Comparison of ENCODE assay signal across 20 cellular contexts in genomic region chr12:131052891-131053290, GRCh38.
DNase-seq lines count a peak whose midpoint lies in the region; ATAC-seq, FAIRE-seq and TF ChIP-seq lines count a peak whose summit lies in the region.
"Had no signal": no experiment of that assay in that cellular context is flagged by ENCODE, and none has a peak within 500 bp of the region (broad histone marks: within the 10 kb centered on the region; RNA-seq: fewer than 3 reads in every experiment).

No MANE protein-coding gene starts in this region.

- intact Hi-C loops in GM12878 (cut with micrococcal nuclease; ENCODE audit: unreplicated experiment), result no loop called here
- intact Hi-C loops in lower lobe of right lung (cut with DNase I), result no loop called here
- intact Hi-C loops in spleen (cut with DNase I; ENCODE audit: low total_unique reads), result no loop called here
- intact Hi-C loops in A673 (cut with micrococcal nuclease; ENCODE audit: unreplicated experiment), result no loop called here

- H3K9me3 ChIP-seq in BLaER1 treated with 17β-estradiol and CSF1 and Interleukin-3, amounts not matched to agents 10 nM and 100 nM (replicated peaks in 1 of 11), result peaks cover 0 to 8% (median 0%) of the 10 kb centered on the region in 11 experiments; a peak in 2 of 22 replicates
- H3K9me3 ChIP-seq in GM12878 (replicated peaks; ENCODE audit: control insufficient read depth, insufficient read depth, low read length) (no peaks in the 10 kb centered on the region), lower lobe of right lung (no peaks in the 10 kb centered on the region), spleen (no peaks in the 10 kb centered on the region), A673 (ENCODE audit: low read depth, low read length, poor library complexity, severe bottlenecking) (no peaks in the 10 kb centered on the region)
- H3K9me3 ChIP-seq: BE2C had no signal

- no peak overlapping the region for H3K4me3 ChIP-seq in BLaER1 treated with 17β-estradiol and CSF1 and Interleukin-3, amounts not matched to agents 10 nM and 100 nM
- no peak overlapping the region for H3K4me3 ChIP-seq in GM12878
- H3K4me3 ChIP-seq in lower lobe of right lung, result no peak overlapping the region
- H3K4me3 ChIP-seq in spleen, result no peak overlapping the region
- H3K4me3 ChIP-seq in A673 (ENCODE audit: low read depth, low read length, poor library complexity, severe bottlenecking), result no peak overlapping the region
- H3K4me3 ChIP-seq: K562 had no signal

- H3K36me3 ChIP-seq in BLaER1 treated with 17β-estradiol and CSF1 and Interleukin-3, amounts not matched to agents 10 nM and 100 nM, result no peaks in the 10 kb centered on the region
- H3K36me3 ChIP-seq in GM12878 (ENCODE audit: control insufficient read depth in 2 of 2, insufficient read depth in 2 of 2, low read length in 1 of 2) (no peaks in the 10 kb centered on the region), lower lobe of right lung (no peaks in the 10 kb centered on the region), spleen (no peaks in the 10 kb centered on the region), A673 (ENCODE audit: insufficient read depth, low read length, poor library complexity, severe bottlenecking) (no peaks in the 10 kb centered on the region)
- H3K36me3 ChIP-seq: BE2C had no signal

- no peak overlapping the region for H3K27ac Mint-ChIP-seq in endothelial cell (ENCODE audit: unreplicated experiment)
- H3K27ac Mint-ChIP-seq: CD14-positive monocyte; CD4-positive, alpha-beta memory T cell; HFFc6 had no signal

- no peak for FAIRE-seq in GM12878 (lab: Jason Lieb, UNC)
- FAIRE-seq: H54, HTR-8/SVneo, K562 had no signal

- peak; percentile 25; the same call in 1 of the 3 replicates for ATAC-seq in GM12878
- ATAC-seq in lower lobe of right lung, result no peak
- ATAC-seq: HCT116, K562 had no signal

- H3K27ac ChIP-seq in BLaER1 treated with 17β-estradiol and CSF1 and Interleukin-3, amounts not matched to agents 10 nM and 100 nM, result peak overlapping the region in 1 of 11 experiments; percentile 12; a peak in 1 of 22 replicates
- H3K27ac ChIP-seq in GM12878 (ENCODE audit: control insufficient read depth, insufficient read depth) (no peak overlapping the region), lower lobe of right lung (no peak overlapping the region), spleen (no peak overlapping the region), A673 (ENCODE audit: low read depth, low read length, poor library complexity, severe bottlenecking) (no peak overlapping the region)

- SMC1A ChIA-PET in GM12878 (lab: Charles Lee; ENCODE audit: uncharacterized antibody, unreplicated experiment), result interaction anchor here (1.6 kb wide), 1 partner anchor 100 kb away, joined by 4 read pairs; no protein-coding TSS in a partner anchor

- no peaks in the 10 kb centered on the region for H3K9me3 Mint-ChIP-seq in endothelial cell (ENCODE audit: unreplicated experiment)
- H3K9me3 Mint-ChIP-seq: CD4-positive, alpha-beta memory T cell had no signal

- TF ChIP-seq POLR2A in GM12878 (IDR thresholded peaks at IDR 0.05; ENCODE audit: low read depth, low read length) (no peak), spleen (IDR thresholded peaks at IDR 0.05) (no peak)

- TF ChIP-seq CTCF in GM12878 (IDR thresholded peaks at IDR 0.05 in 2 of 3, conservative IDR thresholded peaks at IDR 0.05 in 1 of 3; ENCODE audit: control insufficient read depth in 2 of 3, extremely low read depth in 1 of 3, insufficient read depth in 1 of 3, low read depth in 3 of 3, low read length in 3 of 3) (no peak), lower lobe of right lung (IDR thresholded peaks at IDR 0.05) (no peak), spleen (IDR thresholded peaks at IDR 0.05 in 8 of 11, conservative IDR thresholded peaks at IDR 0.05 in 3 of 11) (no peak), endothelial cell (IDR thresholded peaks at IDR 0.05; ENCODE audit: unreplicated experiment) (no peak), A673 (conservative IDR thresholded peaks at IDR 0.05; ENCODE audit: low read depth, low read length) (no peak)

- TF ChIP-seq EP300 in GM12878 (IDR thresholded peaks at IDR 0.05; ENCODE audit: borderline replicate concordance in 1 of 2, control insufficient read depth in 1 of 2, low read depth in 2 of 2, low read length in 2 of 2), result no peak

- H2AFZ ChIP-seq in GM12878 (ENCODE audit: control insufficient read depth, low read depth, low read length), result no peak overlapping the region

- DNase-seq in GM12878 (ENCODE audit: low read depth, low spot score) (no peak), lower lobe of right lung (peak; percentile 12), spleen (peak; percentile 47), endothelial cell (ENCODE audit: low spot score) (no peak), A673 (ENCODE audit: low spot score) (no peak)
- DNase-seq in activated CD4-positive, alpha-beta T cell treated with anti-CD3 and anti-CD28 coated beads, Interleukin-2, amount 50 U/mL, for 4 hours, result no peak
- DNase-seq: ACHN; BE2C; CD4-positive, alpha-beta memory T cell; DMS153; DMS79; GDM1; HFFc6; IMR-90 had no signal

- H3K9ac ChIP-seq in BLaER1 treated with 17β-estradiol and CSF1 and Interleukin-3, amounts not matched to agents 10 nM and 100 nM, result peak overlapping the region in 1 of 11 experiments; percentile 14; a peak in 1 of 22 replicates
- no peak overlapping the region for H3K9ac ChIP-seq in GM12878 (ENCODE audit: control insufficient read depth, insufficient read depth, low read length)

- peaks cover 10% of the 10 kb centered on the region for H3K4me1 Mint-ChIP-seq in endothelial cell (ENCODE audit: unreplicated experiment)

- H3K79me2 ChIP-seq in GM12878 (ENCODE audit: control insufficient read depth, insufficient read depth, low read length), result no peaks in the 10 kb centered on the region

- POLR2A ChIA-PET in GM12878 (lab: Charles Lee) (no interaction called here), A673 (lab: Charles Lee; ENCODE audit: low non-redundant PET) (no interaction called here)

- BruUV-seq in GM12878 (replicated peaks; lab: Mats Ljungman, UMichigan) (no TSS peak), A673 (replicated peaks; lab: Mats Ljungman, UMichigan) (no TSS peak)

- H3K4me1 ChIP-seq in BLaER1 treated with 17β-estradiol and CSF1 and Interleukin-3, amounts not matched to agents 10 nM and 100 nM, result peaks cover 45 to 100% (median 99%) of the 10 kb centered on the region in 10 experiments
- H3K4me1 ChIP-seq in GM12878 (ENCODE audit: control insufficient read depth, insufficient read depth, low read length) (no peaks in the 10 kb centered on the region), lower lobe of right lung (no peaks in the 10 kb centered on the region), spleen (no peaks in the 10 kb centered on the region), A673 (ENCODE audit: insufficient read depth, low read length, poor library complexity, severe bottlenecking) (no peaks in the 10 kb centered on the region)
- H3K4me1 ChIP-seq: BE2C had no signal

- peak overlapping the region in 8 of 11 experiments; percentile 34 to 95 (median 80); a peak in 15 of 22 replicates for H3K4me2 ChIP-seq in BLaER1 treated with 17β-estradiol and CSF1 and Interleukin-3, amounts not matched to agents 10 nM and 100 nM
- H3K4me2 ChIP-seq in GM12878 (ENCODE audit: control insufficient read depth, insufficient read depth), result no peak overlapping the region

- H3K27me3 ChIP-seq in BLaER1 treated with 17β-estradiol and CSF1 and Interleukin-3, amounts not matched to agents 10 nM and 100 nM, result peaks cover 0 to 40% (median 4%) of the 10 kb centered on the region in 11 experiments; a peak in 10 of 22 replicates
- H3K27me3 ChIP-seq in GM12878 (replicated peaks in 1 of 2; ENCODE audit: control insufficient read depth in 2 of 2, insufficient read depth in 2 of 2, low read length in 1 of 2) (no peaks in the 10 kb centered on the region), lower lobe of right lung (ENCODE audit: low read depth) (no peaks in the 10 kb centered on the region), spleen (replicated peaks in 1 of 7) (peaks cover 0 to 39% (median 0%) of the 10 kb centered on the region in 7 donors), A673 (replicated peaks; ENCODE audit: insufficient read depth, low read depth, low read length, poor library complexity) (peaks cover 89% of the 10 kb centered on the region)

- no peaks in the 10 kb centered on the region for H4K20me1 ChIP-seq in BLaER1 treated with 17β-estradiol and CSF1 and Interleukin-3, amounts not matched to agents 10 nM and 100 nM
- H4K20me1 ChIP-seq in GM12878 (ENCODE audit: control insufficient read depth, insufficient read depth), result no peaks in the 10 kb centered on the region

- CTCF ChIA-PET in GM12878 (lab: Yijun Ruan, JAX), result no interaction called here
- CTCF ChIA-PET in A673 (lab: Charles Lee), result no interaction called here

- peaks cover 9% of the 10 kb centered on the region for H3K27me3 Mint-ChIP-seq in endothelial cell (ENCODE audit: unreplicated experiment)

- RAD21 ChIA-PET in GM12878 (lab: Charles Lee; ENCODE audit: unreplicated experiment), result interaction anchor here (1.0 kb wide), 1 partner anchor 81 kb away, joined by 3 read pairs; no protein-coding TSS in a partner anchor

- peaks cover 5% of the 10 kb centered on the region for H3K36me3 Mint-ChIP-seq in endothelial cell (ENCODE audit: low read depth, unreplicated experiment)
- H3K36me3 Mint-ChIP-seq: CD4-positive, alpha-beta memory T cell had no signal

- no peak for TF ChIP-seq RAD21 in GM12878 (IDR thresholded peaks at IDR 0.05; ENCODE audit: insufficient read depth, low read depth, low read length)

- in situ Hi-C loops in GM12878 (cut with MboI), result no loop called here

- 63% methylated on average over 5 of the region's 5 CpGs for WGBS in GM12878 (ENCODE audit: insufficient coverage, insufficient replicate concordance, low lambda C conversion rate, missing lambda C conversion rate)
- WGBS in spleen, 5 donors, result 79 to 89% (median 83%) methylated on average over 3 to 5 of the region's 5 CpGs

- H3K4me3 Mint-ChIP-seq in endothelial cell (ENCODE audit: unreplicated experiment), result no peak overlapping the region
- H3K4me3 Mint-ChIP-seq: CD14-positive monocyte; CD4-positive, alpha-beta memory T cell; HFFc6 had no signal

TF ChIP-seq in GM12878, 131 proteins besides CTCF, POLR2A, EP300 and RAD21 (continues in another document):
- TF ChIP-seq YBX1 (IDR thresholded peaks at IDR 0.05), result no peak
- TF ChIP-seq DPF2 (IDR thresholded peaks at IDR 0.05), result no peak
- no peak for TF ChIP-seq RELA (IDR thresholded peaks at IDR 0.05; ENCODE audit: borderline replicate concordance, partially characterized antibody)
- no peak for TF ChIP-seq ESRRA (IDR thresholded peaks at IDR 0.05; ENCODE audit: low read length)

Comparison
In these comparisons a context has a peak if more than half of its experiments do, and no peak if none do; other contexts are left out.
1. DNase-seq: peak in lower lobe of right lung (single experiment) and spleen (single experiment); none in GM12878 (single experiment), endothelial cell (single experiment), A673 (single experiment) and activated CD4-positive, alpha-beta T cell treated with anti-CD3 and anti-CD28 coated beads, Interleukin-2, amount 50 U/mL, for 4 hours (0 of 2).